29 cellular contexts compared by ENCODE assay signal in genomic region chr11:83956119-83956697, GRCh38.
DNase-seq lines count a peak whose midpoint lies in the region; ATAC-seq, FAIRE-seq and TF ChIP-seq lines count a peak whose summit lies in the region.
"Had no signal": no experiment of that assay in that cellular context is flagged by ENCODE, and none has a peak within 500 bp of the region (broad histone marks: within the 10 kb centered on the region; RNA-seq: fewer than 3 reads in every experiment).

No MANE protein-coding gene starts in this region.

- no peak overlapping the region for H3K27ac ChIP-seq in GM12878 (ENCODE audit: control insufficient read depth, insufficient read depth)
- H3K27ac ChIP-seq in trophoblast cell (ENCODE audit: low read depth, low read length), result no peak overlapping the region
- H3K27ac ChIP-seq in aorta (ENCODE audit: low read depth in 1 of 2, low read length in 2 of 2), result no peak overlapping the region
- H3K27ac ChIP-seq: SJCRH30 had no signal

- POLR2A ChIA-PET in GM12878 (lab: Charles Lee), result no interaction called here

- no peak overlapping the region for H2BK12ac ChIP-seq in trophoblast cell (ENCODE audit: low read length)

- SMC1A ChIA-PET in GM12878 (lab: Charles Lee; ENCODE audit: uncharacterized antibody, unreplicated experiment), result interaction anchor here (1.1 kb wide), 1 partner anchor 8 kb away, joined by 5 read pairs; no protein-coding TSS in a partner anchor

- H2BK120ac ChIP-seq in trophoblast cell (ENCODE audit: insufficient read depth, low read length, poor library complexity), result no peak overlapping the region

- H3K36me3 ChIP-seq in GM12878 (ENCODE audit: control insufficient read depth in 2 of 2, insufficient read depth in 2 of 2, low read length in 1 of 2), result no peaks in the 10 kb centered on the region
- H3K36me3 ChIP-seq in trophoblast cell (ENCODE audit: control insufficient read depth in 1 of 2, insufficient read depth in 2 of 2, low read length in 2 of 2), result no peaks in the 10 kb centered on the region
- no peaks in the 10 kb centered on the region for H3K36me3 ChIP-seq in aorta (ENCODE audit: control insufficient read depth in 1 of 2, insufficient read depth in 2 of 2, low read length in 1 of 2)
- H3K36me3 ChIP-seq: BE2C, SJCRH30 had no signal

- H3K4me1 ChIP-seq in GM12878 (ENCODE audit: control insufficient read depth, insufficient read depth, low read length) (no peaks in the 10 kb centered on the region), trophoblast cell (ENCODE audit: control insufficient read depth in 1 of 2, insufficient read depth in 2 of 2, low read length in 2 of 2) (no peaks in the 10 kb centered on the region), aorta (ENCODE audit: control insufficient read depth in 1 of 2, insufficient read depth in 2 of 2, low read length in 2 of 2) (no peaks in the 10 kb centered on the region)

- H3K4me1 Mint-ChIP-seq in stimulated activated naive CD8-positive, alpha-beta T cell treated with anti-CD3 and anti-CD28 coated beads, Interleukin-15, amount 100 ng/mL, for 72 hours, result no peaks in the 10 kb centered on the region

- in situ Hi-C loops in GM12878 (cut with MboI), result no loop called here

- peak; percentile 8 to 44 (median 13); a peak in 3 of 6 replicates for TF ChIP-seq CTCF in GM12878 (IDR thresholded peaks at IDR 0.05 in 2 of 3, conservative IDR thresholded peaks at IDR 0.05 in 1 of 3; ENCODE audit: control insufficient read depth in 2 of 3, extremely low read depth in 1 of 3, insufficient read depth in 1 of 3, low read depth in 3 of 3, low read length in 3 of 3)

- H4K91ac ChIP-seq in trophoblast cell (ENCODE audit: low read depth, low read length), result no peak overlapping the region

- no peak overlapping the region for H3K14ac ChIP-seq in trophoblast cell (ENCODE audit: low read length)

- peak; percentile 26 for ATAC-seq in stimulated activated naive CD8-positive, alpha-beta T cell treated with anti-CD3 and anti-CD28 coated beads, Interleukin-15, amount 100 ng/mL, for 72 hours
- ATAC-seq in stimulated activated naive CD8-positive, alpha-beta T cell treated with anti-CD3 and anti-CD28 coated beads, Interleukin-15, Interleukin-2, amounts not matched to agents 100 U/mL and 50 U/mL, for 24 hours, result no peak
- ATAC-seq in GM12878 (peak; percentile 69), aorta (ENCODE audit: low FRiP score) (peak; percentile 33), GM18873 (IDR thresholded peaks at IDR 0.05; ENCODE audit: low FRiP score, unreplicated experiment) (no peak), GM19463 (IDR thresholded peaks at IDR 0.05; ENCODE audit: unreplicated experiment) (no peak)
- ATAC-seq: GM23338, K562, PC-3, Right ventricle myocardium inferior had no signal

- H4K20me1 ChIP-seq in GM12878 (ENCODE audit: control insufficient read depth, insufficient read depth), result no peaks in the 10 kb centered on the region

- no peaks in the 10 kb centered on the region for H3K79me1 ChIP-seq in trophoblast cell (ENCODE audit: low read length)

- H3K9me3 Mint-ChIP-seq in stimulated activated naive CD8-positive, alpha-beta T cell treated with anti-CD3 and anti-CD28 coated beads, Interleukin-15, amount 100 ng/mL, for 72 hours, result peaks cover 5 to 7% of the 10 kb centered on the region in 2 donors
- H3K9me3 Mint-ChIP-seq: GM23338, H9 had no signal

- BruUV-seq in GM12878 (replicated peaks; lab: Mats Ljungman, UMichigan), result no TSS peak

- no peak for TF ChIP-seq EP300 in GM12878 (IDR thresholded peaks at IDR 0.05; ENCODE audit: borderline replicate concordance in 1 of 2, control insufficient read depth in 1 of 2, low read depth in 2 of 2, low read length in 2 of 2)

- no peak overlapping the region for H4K8ac ChIP-seq in trophoblast cell (ENCODE audit: low read depth, low read length)

- no peak overlapping the region for H2AFZ ChIP-seq in GM12878 (ENCODE audit: control insufficient read depth, low read depth, low read length)
- H2AFZ ChIP-seq in trophoblast cell (ENCODE audit: insufficient read depth, low read length, poor library complexity), result no peak overlapping the region
- H2AFZ ChIP-seq: GM23338 had no signal

- no peak overlapping the region for H3K4ac ChIP-seq in trophoblast cell (ENCODE audit: low read depth, low read length)

- H3K27me3 Mint-ChIP-seq in stimulated activated naive CD8-positive, alpha-beta T cell treated with anti-CD3 and anti-CD28 coated beads, Interleukin-15, amount 100 ng/mL, for 72 hours, result no peaks in the 10 kb centered on the region

- no peak for DNase-seq in stimulated activated naive CD8-positive, alpha-beta T cell treated with anti-CD3 and anti-CD28 coated beads, Interleukin-15, amount 100 ng/mL, for 72 hours
- DNase-seq in stimulated activated naive CD8-positive, alpha-beta T cell treated with anti-CD3 and anti-CD28 coated beads, Interleukin-15, Interleukin-2, amounts not matched to agents 100 U/mL and 50 U/mL, for 24 hours, result no peak
- DNase-seq in GM12878 (ENCODE audit: low read depth, low spot score), result no peak
- DNase-seq in trophoblast cell, result peak in 1 of 2 donors; percentile 0
- peak in 1 of 2 donors; percentile 63 for DNase-seq in aorta
- DNase-seq in NCI-H187 (lab: John Stamatoyannopoulos, UW), result no peak
- DNase-seq: 8988T; ACHN; BE2C; DMS153; H9; MV-4-11; NCI-H1105 treated with DMSO at 0.1 percent for 48 hours; NCI-H146; NCI-H2029; NCI-H446; NCI-H524 treated with DMSO at 0.1 percent for 48 hours; NCI-H774; NK-92 treated with Interleukin-12 subunit alpha and Interleukin-12 subunit beta, amount 100 ng/mL, for 24 hours; PC-3; SJCRH30 had no signal

- no peak overlapping the region for H2BK5ac ChIP-seq in trophoblast cell (ENCODE audit: low read depth, low read length, poor library complexity)

- intact Hi-C loops in GM12878 (cut with micrococcal nuclease; ENCODE audit: unreplicated experiment) (loop anchor here (1.0 to 5.0 kb wide), 2 partner anchors 119 to 305 kb away; no protein-coding TSS in a partner anchor), aorta (cut with DNase I) (no loop called here)

- H3K79me2 ChIP-seq in GM12878 (ENCODE audit: control insufficient read depth, insufficient read depth, low read length) (no peaks in the 10 kb centered on the region), trophoblast cell (ENCODE audit: control insufficient read depth, insufficient read depth, low read length, poor library complexity) (no peaks in the 10 kb centered on the region)

- H3K4me2 ChIP-seq in GM12878 (ENCODE audit: control insufficient read depth, insufficient read depth), result no peak overlapping the region
- no peak overlapping the region for H3K4me2 ChIP-seq in trophoblast cell (ENCODE audit: low read length)
- H3K4me2 ChIP-seq: GM23338 had no signal

- H3K23ac ChIP-seq in trophoblast cell (ENCODE audit: low read length), result no peak overlapping the region

- no peak for TF ChIP-seq POLR2A in GM12878 (IDR thresholded peaks at IDR 0.05; ENCODE audit: low read depth, low read length)

- H3K9me3 ChIP-seq in GM12878 (replicated peaks; ENCODE audit: control insufficient read depth, insufficient read depth, low read length) (no peaks in the 10 kb centered on the region), trophoblast cell (ENCODE audit: insufficient read depth, low read depth, low read length) (peaks cover 2% of the 10 kb centered on the region), aorta (ENCODE audit: control insufficient read depth, low read length) (no peaks in the 10 kb centered on the region)
- H3K9me3 ChIP-seq: BE2C, SJCRH30 had no signal

- H3K18ac ChIP-seq in trophoblast cell (ENCODE audit: low read length), result no peak overlapping the region

- RAD21 ChIA-PET in GM12878 (lab: Charles Lee; ENCODE audit: unreplicated experiment), result no interaction called here

- H3K27ac Mint-ChIP-seq in stimulated activated naive CD8-positive, alpha-beta T cell treated with anti-CD3 and anti-CD28 coated beads, Interleukin-15, amount 100 ng/mL, for 72 hours, result peak overlapping the region in 1 of 2 donors; percentile 14
- H3K27ac Mint-ChIP-seq: GM23338 had no signal

- WGBS in GM12878 (ENCODE audit: insufficient coverage, insufficient replicate concordance, low lambda C conversion rate, missing lambda C conversion rate), result 33% methylated on average over 10 of the region's 10 CpGs
- no CpG with 5 or more reads among the region's 10 CpGs for WGBS in trophoblast cell (ENCODE audit: extremely low coverage, insufficient coverage, insufficient read length)
- 89% methylated on average over 10 of the region's 10 CpGs for WGBS in aorta, 2 donors

- H3K9ac ChIP-seq in GM12878 (ENCODE audit: control insufficient read depth, insufficient read depth, low read length), result no peak overlapping the region
- no peak overlapping the region for H3K9ac ChIP-seq in trophoblast cell (ENCODE audit: low read length)

- TF ChIP-seq RAD21 in GM12878 (IDR thresholded peaks at IDR 0.05; ENCODE audit: insufficient read depth, low read depth, low read length), result no peak

- H3K4me3 ChIP-seq in GM12878 (no peak overlapping the region), trophoblast cell (ENCODE audit: low read depth, low read length) (peak overlapping the region; percentile 57), aorta (ENCODE audit: low read length in 2 of 2) (no peak overlapping the region)
- H3K4me3 ChIP-seq: GM23338, K562, SJCRH30 had no signal

- no peak overlapping the region for H3K4me3 Mint-ChIP-seq in stimulated activated naive CD8-positive, alpha-beta T cell treated with anti-CD3 and anti-CD28 coated beads, Interleukin-15, amount 100 ng/mL, for 72 hours
- H3K4me3 Mint-ChIP-seq: GM23338, H9 had no signal

- no peak overlapping the region for H2AK5ac ChIP-seq in trophoblast cell (ENCODE audit: low read length)

- H3K27me3 ChIP-seq in GM12878 (replicated peaks in 1 of 2; ENCODE audit: control insufficient read depth in 2 of 2, insufficient read depth in 2 of 2, low read length in 1 of 2) (no peaks in the 10 kb centered on the region), trophoblast cell (ENCODE audit: insufficient read depth, low read length) (no peaks in the 10 kb centered on the region), aorta (ENCODE audit: control insufficient read depth in 1 of 2, insufficient read depth in 2 of 2, low read length in 1 of 2) (no peaks in the 10 kb centered on the region)
- H3K27me3 ChIP-seq: BE2C, SJCRH30 had no signal

- CTCF ChIA-PET in GM12878 (lab: Yijun Ruan, JAX), result interaction anchor here (0.8 kb wide), 1 partner anchor 9 kb away, joined by 3 read pairs; no protein-coding TSS in a partner anchor

- no peak for FAIRE-seq in GM12878 (lab: Jason Lieb, UNC)
- FAIRE-seq: GM12891, GM19239, HTR-8/SVneo, K562 had no signal

- H4K12ac ChIP-seq in trophoblast cell (ENCODE audit: low read depth, low read length), result no peak overlapping the region

TF ChIP-seq in GM12878, 131 proteins besides CTCF, POLR2A, EP300 and RAD21:
- no peak for TF ChIP-seq EED (IDR thresholded peaks at IDR 0.05; ENCODE audit: low read depth)
- TF ChIP-seq SMC3 (IDR thresholded peaks at IDR 0.05; ENCODE audit: borderline replicate concordance, low read length), result peak; percentile 11; the same call in 1 of the 2 replicates
- no peak for TF ChIP-seq SRF (IDR thresholded peaks at IDR 0.05; ENCODE audit: low read depth in 2 of 2, low read length in 2 of 2)

Comparison
In these comparisons a context has a peak if more than half of its experiments do, and no peak if none do; other contexts are left out.
1. ATAC-seq: peak in stimulated activated naive CD8-positive, alpha-beta T cell treated with anti-CD3 and anti-CD28 coated beads, Interleukin-15, amount 100 ng/mL, for 72 hours (single experiment), GM12878 (single experiment) and aorta (single experiment); none in stimulated activated naive CD8-positive, alpha-beta T cell treated with anti-CD3 and anti-CD28 coated beads, Interleukin-15, Interleukin-2, amounts not matched to agents 100 U/mL and 50 U/mL, for 24 hours (single experiment), GM18873 (single experiment) and GM19463 (single experiment).